12 cellular contexts compared by ENCODE assay signal in the genomic region with DNA sequence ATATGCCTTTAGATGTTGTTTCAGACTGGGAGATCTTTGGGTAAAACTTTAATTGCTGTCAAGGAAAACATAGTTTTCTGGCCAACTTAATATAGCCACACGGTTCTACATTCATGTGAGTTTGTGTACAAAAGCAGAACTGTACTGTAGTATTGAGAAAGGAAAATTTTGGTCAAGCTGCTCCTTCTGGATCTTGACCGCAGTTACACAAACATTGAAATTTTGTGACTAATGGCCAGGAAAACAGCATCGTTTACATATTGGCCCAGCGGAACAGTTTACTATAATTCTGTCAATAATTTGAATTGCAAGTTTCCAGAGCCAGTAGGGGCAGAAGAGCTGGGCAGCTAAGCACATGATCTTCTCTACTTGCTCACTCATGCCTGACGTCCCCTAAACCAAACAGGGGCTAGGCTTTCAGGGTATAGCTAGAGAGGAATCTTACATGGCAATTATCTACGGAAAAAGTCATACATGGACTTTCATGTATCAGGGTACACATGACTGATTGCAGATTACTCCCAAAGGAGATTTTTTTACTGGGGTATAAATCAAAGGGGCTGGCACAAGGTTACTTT.
A peak's percentile ranks its signal among the peaks of the same experiment; 100 is the strongest.
DNase-seq lines count a peak whose midpoint lies in the region; ATAC-seq and TF ChIP-seq lines count a peak whose summit lies in the region.
"Had no signal": no experiment of that assay in that cellular context is flagged by ENCODE, and none has a peak within 500 bp of the region (broad histone marks: within the 10 kb centered on the region; RNA-seq: fewer than 3 reads in every experiment).

No MANE protein-coding gene starts in this region.

- no peak for TF ChIP-seq CTCF in fibroblast of mammary gland (conservative IDR thresholded peaks at IDR 0.05; ENCODE audit: control insufficient read depth, insufficient read depth, low read depth, low read length)

- H3K4me3 ChIP-seq in fibroblast of mammary gland (ENCODE audit: control insufficient read depth, low read depth, low read length) = no peak overlapping the region
- H3K4me3 ChIP-seq: K562, SJSA1 had no signal

- ATAC-seq in GM19351 (IDR thresholded peaks at IDR 0.05; ENCODE audit: unreplicated experiment) (peak; percentile 51), GM21528 (IDR thresholded peaks at IDR 0.05; ENCODE audit: low FRiP score, unreplicated experiment) (no peak)
- ATAC-seq: K562 had no signal

- peak; percentile 81 for DNase-seq in NCI-H526 treated with DMSO at 0.1 percent for 48 hours (lab: John Stamatoyannopoulos, UW)
- peak; percentile 74 for DNase-seq in fibroblast of mammary gland (ENCODE audit: low read depth)
- DNase-seq in superior temporal gyrus (ENCODE audit: extremely low spot score) = peak; percentile 1
- DNase-seq in DMS53 (lab: John Stamatoyannopoulos, UW) = no peak
- DNase-seq in effector CD8-positive, alpha-beta T cell (lab: John Stamatoyannopoulos, UW) = no peak
- DNase-seq: activated CD4-positive, alpha-beta T cell treated with anti-CD3 and anti-CD28 coated beads for 4 hours; DMS153; mesendoderm had no signal

Comparison
In these comparisons a context has a peak if more than half of its experiments do, and no peak if none do; other contexts are left out.
1. DNase-seq: peak in NCI-H526 treated with DMSO at 0.1 percent for 48 hours (single experiment), fibroblast of mammary gland (single experiment) and superior temporal gyrus (single experiment); none in DMS53 (single experiment) and effector CD8-positive, alpha-beta T cell (single experiment).